ENCODE assay signal across 8 cellular contexts in genomic region chr15:88701561-88702095, GRCh38.
DNase-seq lines count a peak whose midpoint lies in the region; ATAC-seq and TF ChIP-seq lines count a peak whose summit lies in the region.

No MANE protein-coding gene starts in this region.

- peak; percentile 44 for TF ChIP-seq CTCF in AG04450 (IDR thresholded peaks at IDR 0.05; ENCODE audit: low read depth, low read length)

- no peak overlapping the region for H3K4me3 ChIP-seq in AG04450 (ENCODE audit: low read depth, low read length)

- ATAC-seq in GM18499 (IDR thresholded peaks at IDR 0.05; ENCODE audit: insufficient read depth, unreplicated experiment): peak; percentile 52
- no peak for ATAC-seq in GM18861 (IDR thresholded peaks at IDR 0.05; ENCODE audit: unreplicated experiment)
- ATAC-seq in GM21717 (IDR thresholded peaks at IDR 0.05; ENCODE audit: unreplicated experiment): no peak
- no peak for ATAC-seq in HG02870 (IDR thresholded peaks at IDR 0.05; ENCODE audit: unreplicated experiment)
- ATAC-seq in HG02938 (IDR thresholded peaks at IDR 0.05; ENCODE audit: unreplicated experiment): no peak

- peaks cover 17% of the 10 kb centered on the region for H3K27me3 ChIP-seq in AG04450 (ENCODE audit: control insufficient read depth, insufficient read depth, low read length)

- DNase-seq in AG04450 (ENCODE audit: low read depth, low spot score) (no peak), LoVo (ENCODE audit: low spot score) (peak; percentile 7)
- peak; percentile 17 for DNase-seq in central memory CD4-positive, alpha-beta T cell

- no peaks in the 10 kb centered on the region for H3K9me3 ChIP-seq in AG04450 (ENCODE audit: control insufficient read depth, insufficient read depth, low read length)

- POLR2A ChIA-PET in AG04450 (lab: Yijun Ruan, JAX): no interaction called here

- CTCF ChIA-PET in AG04450 (lab: Charles Lee): no interaction called here

- no peak overlapping the region for H3K27ac ChIP-seq in AG04450 (ENCODE audit: low read depth, low read length)
